ENCODE assay signal across 14 cellular contexts in the genomic region with DNA sequence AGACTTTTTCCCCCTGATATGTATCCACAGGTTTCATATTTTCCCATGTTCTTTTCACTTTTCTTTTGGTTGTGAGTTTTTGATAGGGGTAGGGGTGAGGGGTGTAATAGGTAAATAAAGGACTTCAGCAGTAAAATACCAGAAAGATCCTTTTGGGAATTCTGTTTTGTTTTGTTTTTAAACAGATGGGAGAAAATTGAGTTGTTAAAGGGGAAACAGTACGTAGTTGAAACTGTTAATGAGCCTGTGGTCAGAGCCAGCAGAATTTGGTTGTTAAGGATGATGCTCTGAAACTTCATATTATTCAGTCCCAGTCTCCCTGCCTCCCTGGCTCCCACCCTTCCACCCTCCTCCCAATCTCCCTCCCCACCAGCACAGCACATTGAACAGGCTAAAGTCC.
DNase-seq lines count a peak whose midpoint lies in the region; ATAC-seq and TF ChIP-seq lines count a peak whose summit lies in the region.
"Had no signal": no experiment of that assay in that cellular context is flagged by ENCODE, and none has a peak within 500 bp of the region (broad histone marks: within the 10 kb centered on the region; RNA-seq: fewer than 3 reads in every experiment).

No MANE protein-coding gene starts in this region.

- intact Hi-C loops in naive thymus-derived CD4-positive, alpha-beta T cell (cut with micrococcal nuclease) = no loop called here

- H4K20me1 ChIP-seq in BLaER1 treated with 17β-estradiol and CSF1 and Interleukin-3, amounts not matched to agents 10 nM and 100 nM = no peaks in the 10 kb centered on the region

- H3K4me1 Mint-ChIP-seq in nephron = peaks cover 46% of the 10 kb centered on the region
- peaks cover 0 to 1% (median 0%) of the 10 kb centered on the region in 7 donors for H3K4me1 Mint-ChIP-seq in naive thymus-derived CD4-positive, alpha-beta T cell
- H3K4me1 Mint-ChIP-seq: CD4-positive, CD25-positive, alpha-beta regulatory T cell; CD8-positive, alpha-beta memory T cell; GM23338 had no signal

- no peak overlapping the region for H3K27ac ChIP-seq in BLaER1 treated with 17β-estradiol and CSF1 and Interleukin-3, amounts not matched to agents 10 nM and 100 nM
- H3K27ac ChIP-seq in naive thymus-derived CD4-positive, alpha-beta T cell (ENCODE audit: low read depth, low read length) = no peak overlapping the region
- H3K27ac ChIP-seq: HL-60, KMS-11 had no signal

- no peaks in the 10 kb centered on the region for H3K36me3 ChIP-seq in BLaER1 treated with 17β-estradiol and CSF1 and Interleukin-3, amounts not matched to agents 10 nM and 100 nM
- no peaks in the 10 kb centered on the region for H3K36me3 ChIP-seq in naive thymus-derived CD4-positive, alpha-beta T cell (ENCODE audit: control insufficient read depth in 2 of 3, insufficient read depth in 3 of 3, low read length in 3 of 3)

- H3K4me3 Mint-ChIP-seq in nephron = no peak overlapping the region
- no peak overlapping the region for H3K4me3 Mint-ChIP-seq in naive thymus-derived CD4-positive, alpha-beta T cell
- H3K4me3 Mint-ChIP-seq: CD4-positive, CD25-positive, alpha-beta regulatory T cell; CD8-positive, alpha-beta memory T cell; GM23338 had no signal

- no peaks in the 10 kb centered on the region for H3K27me3 Mint-ChIP-seq in nephron (ENCODE audit: low read depth)
- peaks cover 8 to 20% (median 11%) of the 10 kb centered on the region in 5 donors for H3K27me3 Mint-ChIP-seq in naive thymus-derived CD4-positive, alpha-beta T cell

- peak overlapping the region in 7 of 11 experiments; percentile 6 to 55 (median 34); a peak in 7 of 22 replicates for H3K4me2 ChIP-seq in BLaER1 treated with 17β-estradiol and CSF1 and Interleukin-3, amounts not matched to agents 10 nM and 100 nM
- H3K4me2 ChIP-seq: GM23338, KMS-11 had no signal

- TF ChIP-seq CTCF in epithelial cell of proximal tubule (conservative IDR thresholded peaks at IDR 0.05; ENCODE audit: low read depth, low read length) (no peak), nephron (IDR thresholded peaks at IDR 0.05; ENCODE audit: unreplicated experiment in 3 of 3) (no peak)

- POLR2A ChIA-PET in naive thymus-derived CD4-positive, alpha-beta T cell (lab: Charles Lee) = no interaction called here

- no peaks in the 10 kb centered on the region for H3K27me3 ChIP-seq in BLaER1 treated with 17β-estradiol and CSF1 and Interleukin-3, amounts not matched to agents 10 nM and 100 nM
- H3K27me3 ChIP-seq in naive thymus-derived CD4-positive, alpha-beta T cell (ENCODE audit: control insufficient read depth in 2 of 2, insufficient read depth in 2 of 2, low read length in 2 of 2) = no peaks in the 10 kb centered on the region

- no peak overlapping the region for H3K4me3 ChIP-seq in BLaER1 treated with 17β-estradiol and CSF1 and Interleukin-3, amounts not matched to agents 10 nM and 100 nM
- H3K4me3 ChIP-seq in epithelial cell of proximal tubule (ENCODE audit: low read depth, low read length) = peak overlapping the region; percentile 9
- H3K4me3 ChIP-seq in naive thymus-derived CD4-positive, alpha-beta T cell (ENCODE audit: low read length) = no peak overlapping the region
- H3K4me3 ChIP-seq: GM23338 had no signal

- peaks cover 4% of the 10 kb centered on the region for H3K36me3 Mint-ChIP-seq in nephron (ENCODE audit: low read depth)
- no peaks in the 10 kb centered on the region for H3K36me3 Mint-ChIP-seq in naive thymus-derived CD4-positive, alpha-beta T cell
- H3K36me3 Mint-ChIP-seq: CD4-positive, CD25-positive, alpha-beta regulatory T cell; CD8-positive, alpha-beta memory T cell had no signal

- H3K9me3 Mint-ChIP-seq in nephron = no peaks in the 10 kb centered on the region
- peaks cover 0 to 3% (median 0%) of the 10 kb centered on the region in 11 donors for H3K9me3 Mint-ChIP-seq in naive thymus-derived CD4-positive, alpha-beta T cell
- H3K9me3 Mint-ChIP-seq: GM23338 had no signal

- CTCF ChIA-PET in naive thymus-derived CD4-positive, alpha-beta T cell (lab: Charles Lee) = no interaction called here

- ATAC-seq in GM21390 (IDR thresholded peaks at IDR 0.05; ENCODE audit: unreplicated experiment) = no peak
- no peak for ATAC-seq in HG02938 (IDR thresholded peaks at IDR 0.05; ENCODE audit: unreplicated experiment)
- no peak for ATAC-seq in naive thymus-derived CD4-positive, alpha-beta T cell
- ATAC-seq: GM23338 had no signal

- no peak for DNase-seq in epithelial cell of proximal tubule (ENCODE audit: low read depth)
- no peak for DNase-seq in stimulated activated CD4-positive, alpha-beta T cell treated with anti-CD3 and anti-CD28 coated beads, Interleukin-2, amount 100 ng/mL, for 24 hours
- DNase-seq in naive thymus-derived CD4-positive, alpha-beta T cell = no peak
- DNase-seq: C1 segment of cervical spinal cord; CD4-positive, CD25-positive, alpha-beta regulatory T cell; CD8-positive, alpha-beta memory T cell; COR-L47 had no signal

- peaks cover 22 to 54% (median 44%) of the 10 kb centered on the region in 10 experiments for H3K4me1 ChIP-seq in BLaER1 treated with 17β-estradiol and CSF1 and Interleukin-3, amounts not matched to agents 10 nM and 100 nM
- H3K4me1 ChIP-seq in naive thymus-derived CD4-positive, alpha-beta T cell (ENCODE audit: control insufficient read depth in 2 of 2, insufficient read depth in 2 of 2, low read length in 2 of 2) = no peaks in the 10 kb centered on the region

- 0 out of 22 replicates have a peak, but pooled peaks cover 0 to under 1% (median 0%) of the 10 kb centered on the region in 11 experiments for H3K9me3 ChIP-seq in BLaER1 treated with 17β-estradiol and CSF1 and Interleukin-3, amounts not matched to agents 10 nM and 100 nM (replicated peaks in 1 of 11)
- no peaks in the 10 kb centered on the region for H3K9me3 ChIP-seq in naive thymus-derived CD4-positive, alpha-beta T cell (ENCODE audit: control insufficient read depth in 2 of 3, low read length in 3 of 3)

- peak overlapping the region; percentile 16 to 58 (median 37) for H3K27ac Mint-ChIP-seq in nephron
- H3K27ac Mint-ChIP-seq in naive thymus-derived CD4-positive, alpha-beta T cell = no peak overlapping the region
- H3K27ac Mint-ChIP-seq: CD4-positive, CD25-positive, alpha-beta regulatory T cell; CD8-positive, alpha-beta memory T cell; GM23338 had no signal

- H3K9ac ChIP-seq in BLaER1 treated with 17β-estradiol and CSF1 and Interleukin-3, amounts not matched to agents 10 nM and 100 nM = no peak overlapping the region
- H3K9ac ChIP-seq: KMS-11 had no signal

Comparison
In these comparisons a context has a peak if more than half of its experiments do, and no peak if none do; other contexts are left out.
1. H3K27ac Mint-ChIP-seq: peak in nephron (3 of 3); none in naive thymus-derived CD4-positive, alpha-beta T cell (0 of 9).